11 cellular contexts compared by ENCODE assay signal in the genomic region with DNA sequence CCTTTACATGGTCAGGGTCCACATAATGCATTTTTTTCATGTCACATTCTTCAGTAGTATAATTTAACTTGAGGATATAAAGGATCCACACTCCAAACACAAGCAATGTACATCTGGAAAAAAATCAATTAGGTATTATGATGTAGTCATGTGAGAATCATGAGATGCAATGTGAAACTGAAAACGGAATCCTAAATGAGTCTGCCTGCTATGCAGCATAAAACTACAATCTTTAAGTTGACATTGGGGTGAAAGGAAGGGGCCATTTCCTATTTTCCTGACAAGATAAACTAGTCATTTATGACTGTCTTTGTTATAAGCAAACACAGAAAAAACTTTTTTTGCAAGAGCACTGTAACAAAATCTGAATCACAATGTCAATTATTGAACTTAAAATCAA. TPM values are rescaled to one million over a fixed set of nuclear protein-coding genes. Genes with fewer than 3 reads are reported as not detected.
DNase-seq lines count a peak whose midpoint lies in the region; ATAC-seq and TF ChIP-seq lines count a peak whose summit lies in the region.
"Had no signal": no experiment of that assay in that cellular context is flagged by ENCODE, and none has a peak within 500 bp of the region (broad histone marks: within the 10 kb centered on the region; RNA-seq: fewer than 3 reads in every experiment).

No MANE protein-coding gene starts in this region.

- no peaks in the 10 kb centered on the region for H3K9me3 ChIP-seq in muscle layer of duodenum (ENCODE audit: control insufficient read depth in 1 of 2, low read length in 2 of 2)
- no peaks in the 10 kb centered on the region for H3K9me3 ChIP-seq in ascending aorta
- no peaks in the 10 kb centered on the region for H3K9me3 ChIP-seq in endodermal cell (ENCODE audit: control insufficient read depth, low read length)
- H3K9me3 ChIP-seq: ovary had no signal

- peaks cover 44% of the 10 kb centered on the region for H3K4me1 Mint-ChIP-seq in T-helper 2 cell treated with Interferon-gamma antibody and Interleukin-4, amounts not matched to agents 5 μg/mL and 100 μg/mL, for 36 hours (ENCODE audit: low read depth)
- no peaks in the 10 kb centered on the region for H3K4me1 Mint-ChIP-seq in endodermal cell

- peaks cover 43% of the 10 kb centered on the region for H3K36me3 Mint-ChIP-seq in T-helper 2 cell treated with Interferon-gamma antibody and Interleukin-4, amounts not matched to agents 5 μg/mL and 100 μg/mL, for 36 hours (ENCODE audit: low read depth)
- H3K36me3 Mint-ChIP-seq in endodermal cell (ENCODE audit: low read depth) = peaks cover 37% of the 10 kb centered on the region

- H3K27me3 ChIP-seq in muscle layer of duodenum (ENCODE audit: low read depth, low read length) = no peaks in the 10 kb centered on the region
- H3K27me3 ChIP-seq in ascending aorta = no peaks in the 10 kb centered on the region
- H3K27me3 ChIP-seq in endodermal cell (ENCODE audit: control insufficient read depth, insufficient read depth, low read length, poor library complexity, severe bottlenecking) = no peaks in the 10 kb centered on the region
- H3K27me3 ChIP-seq: ovary had no signal

- CTCF ChIA-PET in GM10248 (lab: Yijun Ruan, JAX) = interaction anchor here (0.9 to 2.5 kb wide), 3 partner anchors 10 to 219 kb away, joined by 4 to 13 read pairs (median 5); no protein-coding TSS in a partner anchor

- ATAC-seq in GM18517 (IDR thresholded peaks at IDR 0.05; ENCODE audit: unreplicated experiment) (peak; percentile 63), HG02610 (IDR thresholded peaks at IDR 0.05; ENCODE audit: unreplicated experiment) (peak; percentile 43)
- ATAC-seq: HCT116 had no signal

- no peak for DNase-seq in T-helper 2 cell treated with Interferon-gamma antibody and Interleukin-4, amounts not matched to agents 5 μg/mL and 100 μg/mL, for 36 hours (ENCODE audit: low spot score)
- no peak for DNase-seq in ascending aorta (ENCODE audit: low spot score in 2 of 2)
- no peak for DNase-seq in GM10248 (ENCODE audit: extremely low spot score)
- DNase-seq in head of caudate nucleus = no peak
- no peak for DNase-seq in endodermal cell
- DNase-seq: activated CD4-positive, alpha-beta T cell treated with anti-CD3 and anti-CD28 coated beads, Interleukin-2, amount 50 U/mL, for 4 hours; ovary had no signal

- 85 to 100% methylated on average over 1 of the region's 1 CpG for WGBS in endodermal cell (ENCODE audit: insufficient coverage in 1 of 2, insufficient read length in 1 of 2), 2 experiments

- H3K36me3 ChIP-seq in muscle layer of duodenum (ENCODE audit: control insufficient read depth in 1 of 2, insufficient read depth in 2 of 2, low read length in 2 of 2) (peaks cover 10 to 13% of the 10 kb centered on the region in 2 donors), ascending aorta (peaks cover 0 to 3% of the 10 kb centered on the region in 2 donors), endodermal cell (ENCODE audit: control insufficient read depth, insufficient read depth, low read length) (peaks cover 63% of the 10 kb centered on the region)
- H3K36me3 ChIP-seq: ovary had no signal

- H3K27ac ChIP-seq in muscle layer of duodenum (ENCODE audit: low read length) (peak overlapping the region; percentile 52), ascending aorta (no peak overlapping the region), endodermal cell (ENCODE audit: low read depth, low read length) (no peak overlapping the region)
- H3K27ac ChIP-seq: ovary had no signal

- peak overlapping the region; percentile 77 for H3K27ac Mint-ChIP-seq in T-helper 2 cell treated with Interferon-gamma antibody and Interleukin-4, amounts not matched to agents 5 μg/mL and 100 μg/mL, for 36 hours
- no peak overlapping the region for H3K27ac Mint-ChIP-seq in endodermal cell

- POLR2A ChIA-PET in GM10248 (lab: Yijun Ruan, JAX) = no interaction called here

- H3K4me3 ChIP-seq in muscle layer of duodenum (ENCODE audit: low read depth in 1 of 2, low read length in 2 of 2) (no peak overlapping the region), ascending aorta (no peak overlapping the region), endodermal cell (ENCODE audit: low read length) (no peak overlapping the region)
- H3K4me3 ChIP-seq: ovary had no signal

- peak overlapping the region; percentile 57 for H3K4me3 Mint-ChIP-seq in T-helper 2 cell treated with Interferon-gamma antibody and Interleukin-4, amounts not matched to agents 5 μg/mL and 100 μg/mL, for 36 hours
- no peak overlapping the region for H3K4me3 Mint-ChIP-seq in endodermal cell

- TF ChIP-seq CTCF in ascending aorta (IDR thresholded peaks at IDR 0.05) (no peak), GM10248 (IDR thresholded peaks at IDR 0.05; ENCODE audit: control extremely low read depth, extremely low read depth, low read depth, missing control alignments) (no peak), endodermal cell (conservative IDR thresholded peaks at IDR 0.05) (no peak)

- no peaks in the 10 kb centered on the region for H3K27me3 Mint-ChIP-seq in T-helper 2 cell treated with Interferon-gamma antibody and Interleukin-4, amounts not matched to agents 5 μg/mL and 100 μg/mL, for 36 hours (ENCODE audit: low read depth)
- no peaks in the 10 kb centered on the region for H3K27me3 Mint-ChIP-seq in endodermal cell (ENCODE audit: insufficient read depth)

- H3K9me3 Mint-ChIP-seq in T-helper 2 cell treated with Interferon-gamma antibody and Interleukin-4, amounts not matched to agents 5 μg/mL and 100 μg/mL, for 36 hours = no peaks in the 10 kb centered on the region
- H3K9me3 Mint-ChIP-seq in endodermal cell = no peaks in the 10 kb centered on the region

- H3K4me1 ChIP-seq in muscle layer of duodenum (ENCODE audit: control insufficient read depth in 1 of 2, insufficient read depth in 2 of 2, low read length in 2 of 2) (no peaks in the 10 kb centered on the region), ascending aorta (peaks cover 0 to 3% of the 10 kb centered on the region in 2 donors), endodermal cell (ENCODE audit: control insufficient read depth, insufficient read depth, low read length) (no peaks in the 10 kb centered on the region)

- intact Hi-C loops in ascending aorta (cut with DNase I) (no loop called here), head of caudate nucleus (cut with DNase I) (no loop called here)

- no peak overlapping the region for H3K9ac ChIP-seq in endodermal cell (ENCODE audit: extremely low read depth, low read length, poor library complexity, severe bottlenecking)

RNA-seq across cellular contexts. Expression of a gene that starts 27.6 kb away (rescaled TPM):
- total RNA-seq in ascending aorta = 21.0 TPM
- 10 to 100 TPM; 26.6 to 27.4 TPM for total RNA-seq in endodermal cell
- polyA plus RNA-seq in endodermal cell (2013, experiment 1 of 2) = 15.1 TPM
- polyA plus RNA-seq in endodermal cell (2013, experiment 2 of 2) = 15.8 TPM
